8 cellular contexts compared by ENCODE assay signal in the genomic region with DNA sequence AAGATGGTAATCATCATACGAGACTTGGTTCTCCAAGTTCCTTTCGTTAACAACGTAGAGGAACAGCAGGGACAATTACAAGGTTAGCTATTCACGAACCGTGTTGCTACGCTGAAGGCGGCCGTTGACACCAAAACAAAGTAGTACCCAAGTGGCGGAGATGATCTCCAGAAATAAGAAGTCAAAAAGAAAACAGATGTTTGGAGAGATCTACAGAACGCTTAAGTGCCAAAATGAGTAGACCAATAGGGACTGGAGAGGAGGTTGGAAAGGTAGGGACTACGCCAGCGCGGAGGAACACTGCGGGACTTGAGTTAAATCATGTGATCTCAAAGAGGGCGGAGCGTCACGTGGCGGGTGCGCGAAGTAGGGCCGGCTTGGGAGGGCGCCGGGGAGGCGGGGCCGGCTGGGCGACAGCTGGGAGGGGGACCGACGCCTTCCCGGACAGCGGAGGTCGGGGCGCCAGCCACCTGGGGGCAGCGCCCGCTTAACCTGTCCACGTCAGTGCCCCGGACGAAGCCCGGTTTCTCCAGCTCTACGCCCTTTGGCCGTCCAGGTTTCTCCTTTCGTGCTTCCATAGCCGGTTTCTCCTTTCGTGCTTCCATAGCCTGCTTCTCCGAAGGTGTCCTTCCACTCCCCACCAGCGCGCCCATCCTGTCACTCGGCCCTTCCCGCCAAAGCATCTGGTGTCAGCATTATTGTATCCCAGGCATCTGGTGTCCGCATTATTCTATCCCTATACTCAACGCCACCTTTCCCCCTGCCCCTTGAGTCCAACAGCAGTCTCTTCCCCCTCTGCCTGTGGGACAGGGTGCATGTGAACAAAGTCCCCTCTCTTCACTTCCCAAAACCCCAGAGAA. TPM values are rescaled to one million over a fixed set of nuclear protein-coding genes. Genes with fewer than 3 reads are reported as not detected.
DNase-seq lines count a peak whose midpoint lies in the region; ATAC-seq and TF ChIP-seq lines count a peak whose summit lies in the region.

No MANE protein-coding gene starts in this region.

- TF ChIP-seq POLR2A in heart left ventricle (IDR thresholded peaks at IDR 0.05) (peak in 1 of 2 donors; percentile 67), transverse colon (IDR thresholded peaks at IDR 0.05) (peak; percentile 79)

- no peak for TF ChIP-seq CTCF in HFF-Myc (IDR thresholded peaks at IDR 0.05; ENCODE audit: low read depth, low read length, missing control alignments)
- TF ChIP-seq CTCF in heart left ventricle (IDR thresholded peaks at IDR 0.05), result peak in 3 of 12 donors; percentile 23 to 29 (median 28)
- TF ChIP-seq CTCF in transverse colon (IDR thresholded peaks at IDR 0.05), result peak in 3 of 5 experiments; percentile 4 to 39 (median 23)

- 0 to 2% (median 1%) methylated on average over 42 to 50 of the region's 50 CpGs for WGBS in heart left ventricle, 4 donors
- WGBS in transverse colon (ENCODE audit: low coverage in 1 of 2), 2 donors, result 2% methylated on average over 8 to 48 of the region's 50 CpGs

- H3K9me3 ChIP-seq in adipocyte (ENCODE audit: control insufficient read depth, low read length) (no peaks in the 10 kb centered on the region), heart left ventricle (no peaks in the 10 kb centered on the region), transverse colon (no peaks in the 10 kb centered on the region)

- H3K27ac ChIP-seq in heart left ventricle, result peak overlapping the region; percentile 91 to 99 (median 97)
- peak overlapping the region; percentile 91 to 99 (median 98) for H3K27ac ChIP-seq in transverse colon

- H3K9ac ChIP-seq in adipocyte (ENCODE audit: low read length), result peak overlapping the region; percentile 99

- DNase-seq in GF-D8 (lab: John Stamatoyannopoulos, UW), result peak; percentile 57
- peak; percentile 90 for DNase-seq in HFF-Myc (ENCODE audit: extremely low read depth, low read depth)
- peak; percentile 96 for DNase-seq in NCI-H1105 treated with DMSO at 0.1 percent for 48 hours (lab: John Stamatoyannopoulos, UW)
- DNase-seq in SW 1271 (lab: John Stamatoyannopoulos, UW), result peak; percentile 74 to 94
- DNase-seq in adipocyte (ENCODE audit: low read depth), result peak; percentile 98
- peak; percentile 97 to 98 (median 97) for DNase-seq in heart left ventricle
- peak; percentile 94 for DNase-seq in pons (ENCODE audit: low spot score)
- peak; percentile 97 for DNase-seq in transverse colon

- ATAC-seq in heart left ventricle, result peak; percentile 45 to 62 (median 57)

- H3K4me1 ChIP-seq in adipocyte (ENCODE audit: control insufficient read depth, insufficient read depth, low read length) (peaks cover 26% of the 10 kb centered on the region), heart left ventricle (peaks cover 5 to 33% (median 27%) of the 10 kb centered on the region in 12 donors), transverse colon (peaks cover 18 to 29% (median 26%) of the 10 kb centered on the region in 4 donors)

- H3K4me3 ChIP-seq in HFF-Myc (replicated peaks; ENCODE audit: low read depth, low read length) (peak overlapping the region; percentile 59), adipocyte (ENCODE audit: low read length) (peak overlapping the region; percentile 98), heart left ventricle (peak overlapping the region; percentile 53 to 95 (median 84)), transverse colon (peak overlapping the region; percentile 38 to 95 (median 72))

- H3K27me3 ChIP-seq in adipocyte (replicated peaks; ENCODE audit: control insufficient read depth, insufficient read depth, low read length) (no peaks in the 10 kb centered on the region), heart left ventricle (no peaks in the 10 kb centered on the region), transverse colon (no peaks in the 10 kb centered on the region)

- H3K36me3 ChIP-seq in adipocyte (ENCODE audit: control insufficient read depth, insufficient read depth, low read length, severe bottlenecking), result peaks cover 37% of the 10 kb centered on the region
- peaks cover 0 to 52% (median 46%) of the 10 kb centered on the region in 9 donors for H3K36me3 ChIP-seq in heart left ventricle
- peaks cover 0 to 35% (median 17%) of the 10 kb centered on the region in 4 donors for H3K36me3 ChIP-seq in transverse colon

- TF ChIP-seq EP300 in transverse colon (IDR thresholded peaks at IDR 0.05; ENCODE audit: low read depth), result peak; percentile 60

- in situ Hi-C loops in transverse colon (cut with MboI; ENCODE audit: low pct_ligation_motif_present in 1 of 4, low pct_unique_long_range_greater_than_20kb in 1 of 4, low sequenced_read_pairs in 3 of 4), result loop anchor here in 1 of 4 donors (25.0 kb wide), 1 partner anchor 894 kb away; no protein-coding TSS in a partner anchor

- intact Hi-C loops in heart left ventricle (cut with DNase I), result loop anchor here in 3 of 10 donors (1.0 to 10.0 kb wide), 3 partner anchors 241 to 602 kb away; a partner anchor contains a TSS
- intact Hi-C loops in transverse colon (cut with DNase I; ENCODE audit: low total_unique reads), result loop anchor here (5.0 kb wide), 1 partner anchor 599 kb away; no protein-coding TSS in a partner anchor

RNA-seq across cellular contexts. Expression of a gene that starts 0.7 kb away (rescaled TPM):
- 100 to 1,000 TPM; 293 to 591 (median 491) TPM for total RNA-seq in heart left ventricle
- polyA plus RNA-seq in heart left ventricle, result 100 to 1,000 TPM; 580 to 674 TPM
- 100 to 1,000 TPM; 209 to 479 (median 394) TPM for total RNA-seq in transverse colon

RNA-seq across cellular contexts. Expression of a gene that starts 3.7 kb away (rescaled TPM):
- total RNA-seq in heart left ventricle (10 to 100 TPM; 19.1 to 36.7 (median 23.0) TPM), transverse colon (10 to 100 TPM; 20.6 to 33.5 (median 27.8) TPM)
- polyA plus RNA-seq in heart left ventricle, result 10 to 100 TPM; 13.7 to 31.8 TPM

RNA-seq across cellular contexts. Expression of a gene that starts 8.6 kb away (rescaled TPM):
- total RNA-seq in heart left ventricle (100 to 1,000 TPM in 6 of 9 donors, 10 to 100 TPM in 3; 54.0 to 126 (median 107) TPM), transverse colon (100 to 1,000 TPM in 1 of 4 donors, 10 to 100 TPM in 3; 52.3 to 113 (median 60.4) TPM)
- 100 to 1,000 TPM in 1 of 2 donors, 10 to 100 TPM in 1; 54.4 to 120 TPM for polyA plus RNA-seq in heart left ventricle

RNA-seq across cellular contexts. Expression of a gene that starts 8.6 kb away (rescaled TPM):
- 10 to 100 TPM; 14.0 to 28.6 (median 17.8) TPM for total RNA-seq in heart left ventricle
- polyA plus RNA-seq in heart left ventricle, result 10 to 100 TPM; 13.0 to 15.6 TPM
- 100 to 1,000 TPM in 2 of 4 donors, 10 to 100 TPM in 2; 35.9 to 182 (median 69.2) TPM for total RNA-seq in transverse colon

RNA-seq across cellular contexts. Expression of a gene that starts 9.1 kb away (rescaled TPM):
- total RNA-seq in heart left ventricle (10 to 100 TPM; 28.0 to 87.2 (median 52.6) TPM), transverse colon (10 to 100 TPM in 3 of 4 donors, 1 to 10 TPM in 1; 4.9 to 36.2 (median 30.3) TPM)
- 10 to 100 TPM; 33.5 to 47.0 TPM for polyA plus RNA-seq in heart left ventricle

Comparison
In these comparisons a context has a peak if more than half of its experiments do, and no peak if none do; other contexts are left out.
1. Peak in every context shown above with its lines: DNase-seq, ATAC-seq, H3K4me3 ChIP-seq and H3K27ac ChIP-seq.